In the genomic region with DNA sequence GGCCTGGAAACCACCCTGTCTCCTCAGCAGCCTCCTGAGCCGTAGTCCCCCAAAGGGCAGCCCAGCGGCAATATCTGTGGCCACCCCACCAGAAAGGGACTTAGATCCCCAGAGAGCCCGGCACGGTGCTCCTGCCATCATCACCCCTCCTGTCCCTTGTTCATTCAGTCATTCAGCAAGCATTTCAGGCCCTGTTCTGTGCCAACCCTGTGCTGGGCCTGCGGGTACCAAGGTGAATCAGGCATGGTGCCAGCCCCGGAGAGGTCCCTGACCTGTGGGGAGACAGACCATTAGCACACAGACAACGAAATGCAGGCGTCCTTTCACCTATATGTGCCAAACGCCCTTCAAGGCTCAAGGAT, we compare ENCODE assay signal across 14 cellular contexts. TPM values are rescaled to one million over a fixed set of nuclear protein-coding genes. Genes with fewer than 3 reads are reported as not detected.
DNase-seq lines count a peak whose midpoint lies in the region; ATAC-seq and TF ChIP-seq lines count a peak whose summit lies in the region.
"Had no signal": no experiment of that assay in that cellular context is flagged by ENCODE, and none has a peak within 500 bp of the region (broad histone marks: within the 10 kb centered on the region; RNA-seq: fewer than 3 reads in every experiment).

No MANE protein-coding gene starts in this region.

- H3K9me3 ChIP-seq in CD4-positive, alpha-beta T cell (ENCODE audit: control insufficient read depth, low read length) = no peaks in the 10 kb centered on the region
- H3K9me3 ChIP-seq in mucosa of descending colon = no peaks in the 10 kb centered on the region
- H3K9me3 ChIP-seq: body of pancreas, suprapubic skin had no signal

- H3K4me3 Mint-ChIP-seq in CD4-positive, alpha-beta T cell = peak overlapping the region; percentile 76
- H3K4me3 Mint-ChIP-seq in GM23338 = peak overlapping the region; percentile 97

- intact Hi-C loops in CD4-positive, alpha-beta T cell (cut with DNase I, micrococcal nuclease) = loop anchor here in 1 of 2 experiments (5.0 to 10.0 kb wide), 3 partner anchors 92 to 1386 kb away; a partner anchor contains a TSS
- intact Hi-C loops in mucosa of descending colon (cut with DNase I, micrococcal nuclease) = no loop called here

- H3K27ac Mint-ChIP-seq in CD4-positive, alpha-beta T cell = peak overlapping the region; percentile 90
- H3K27ac Mint-ChIP-seq in GM23338 = no peak overlapping the region

- no peak for DNase-seq in CD4-positive, alpha-beta T cell
- DNase-seq in GM23338 (ENCODE audit: low spot score) (no peak), mucosa of descending colon (peak in 2 of 3 donors; percentile 30 to 44), SK-N-DZ (ENCODE audit: low spot score) (no peak), NCI-H526 treated with DMSO at 0.1 percent for 48 hours (lab: John Stamatoyannopoulos, UW) (no peak)
- peak; percentile 8 for DNase-seq in activated naive CD4-positive, alpha-beta T cell treated with anti-CD3 and anti-CD28 coated beads, Interleukin-2, amount 50 U/mL, for 16 hours
- DNase-seq: KG1, NCI-H2029, OCI-M1, retina had no signal

- POLR2A ChIA-PET in CD4-positive, alpha-beta T cell (lab: Charles Lee) = no interaction called here

- peaks cover 11% of the 10 kb centered on the region for H3K4me1 ChIP-seq in GM23338 (ENCODE audit: insufficient read depth)
- H3K4me1 ChIP-seq in mucosa of descending colon (ENCODE audit: low read depth) = peaks cover 6% of the 10 kb centered on the region

- peaks cover 17% of the 10 kb centered on the region for H3K4me1 Mint-ChIP-seq in CD4-positive, alpha-beta T cell (ENCODE audit: low read depth)
- peaks cover 23% of the 10 kb centered on the region for H3K4me1 Mint-ChIP-seq in GM23338

- H3K27me3 ChIP-seq in CD4-positive, alpha-beta T cell (ENCODE audit: control insufficient read depth, insufficient read depth, low read length) = no peaks in the 10 kb centered on the region
- no peaks in the 10 kb centered on the region for H3K27me3 ChIP-seq in GM23338 (ENCODE audit: insufficient read depth)
- H3K27me3 ChIP-seq: body of pancreas, suprapubic skin had no signal

- 0 out of 2 replicates have a peak, but pooled peaks cover 2% of the 10 kb centered on the region for H3F3A ChIP-seq in GM23338 (replicated peaks; ENCODE audit: low read depth)

- H4K20me1 ChIP-seq in GM23338 (replicated peaks; ENCODE audit: insufficient read depth) = peaks cover 9% of the 10 kb centered on the region

- ATAC-seq in CD4-positive, alpha-beta T cell (ENCODE audit: poor library complexity) = no peak
- no peak for ATAC-seq in GM23338
- ATAC-seq in mucosa of descending colon = no peak
- no peak for ATAC-seq in GM18868 (IDR thresholded peaks at IDR 0.05; ENCODE audit: unreplicated experiment)
- no peak for ATAC-seq in GM18517 (IDR thresholded peaks at IDR 0.05; ENCODE audit: unreplicated experiment)
- ATAC-seq: body of pancreas had no signal

- H3K27me3 Mint-ChIP-seq in CD4-positive, alpha-beta T cell = no peaks in the 10 kb centered on the region
- H3K27me3 Mint-ChIP-seq in GM23338 (ENCODE audit: insufficient read depth, low read depth, poor library complexity) = peaks cover 23% of the 10 kb centered on the region

- H3K9me3 Mint-ChIP-seq in CD4-positive, alpha-beta T cell = no peaks in the 10 kb centered on the region
- H3K9me3 Mint-ChIP-seq in GM23338 = no peaks in the 10 kb centered on the region; the same call in 2 of the 3 replicates

- H3K9me2 ChIP-seq in GM23338 (ENCODE audit: insufficient read depth) = no peaks in the 10 kb centered on the region

- peaks cover 21% of the 10 kb centered on the region for H3K79me2 ChIP-seq in GM23338 (replicated peaks; ENCODE audit: insufficient read depth)

- no peak for TF ChIP-seq CTCF in CD4-positive, alpha-beta T cell (IDR thresholded peaks at IDR 0.05)
- TF ChIP-seq CTCF in GM23338 (conservative IDR thresholded peaks at IDR 0.05; ENCODE audit: low read depth in 2 of 2) (no peak), mucosa of descending colon (IDR thresholded peaks at IDR 0.05) (no peak)

- H3K36me3 ChIP-seq in GM23338 (ENCODE audit: insufficient read depth) (peaks cover 12% of the 10 kb centered on the region), mucosa of descending colon (ENCODE audit: low read depth) (no peaks in the 10 kb centered on the region)
- H3K36me3 ChIP-seq: suprapubic skin had no signal

- peak overlapping the region; percentile 96 for H3K4me2 ChIP-seq in GM23338

- H3K4me3 ChIP-seq in GM23338 (peak overlapping the region; percentile 92), mucosa of descending colon (no peak overlapping the region)
- H3K4me3 ChIP-seq: body of pancreas, suprapubic skin had no signal

- H3K27ac ChIP-seq in CD4-positive, alpha-beta T cell (ENCODE audit: low read depth, low read length) = no peak overlapping the region
- no peak overlapping the region for H3K27ac ChIP-seq in GM23338 (ENCODE audit: low read depth)
- H3K27ac ChIP-seq: body of pancreas, suprapubic skin had no signal

- H2AFZ ChIP-seq in GM23338 = no peak overlapping the region

- CTCF ChIA-PET in CD4-positive, alpha-beta T cell (lab: Charles Lee) = no interaction called here

- peaks cover 4% of the 10 kb centered on the region for H3K36me3 Mint-ChIP-seq in CD4-positive, alpha-beta T cell (ENCODE audit: low read depth)
- H3K36me3 Mint-ChIP-seq in GM23338 (ENCODE audit: low read depth) = peaks cover 35% of the 10 kb centered on the region

TF ChIP-seq in GM23338, 12 proteins besides CTCF, POLR2A, EP300 and RAD21:
- TF ChIP-seq ZNF331 (CRISPR knock-in tag; IDR thresholded peaks at IDR 0.05; ENCODE audit: low read depth) = no peak
- no peak for TF ChIP-seq POLR2AphosphoS5 (IDR thresholded peaks at IDR 0.05; ENCODE audit: low read depth)
- no peak for TF ChIP-seq ZNF114 (CRISPR knock-in tag; IDR thresholded peaks at IDR 0.05)
- TF ChIP-seq NANOG (IDR thresholded peaks at IDR 0.05; ENCODE audit: borderline replicate concordance) = no peak
- TF ChIP-seq, protein P1, sequence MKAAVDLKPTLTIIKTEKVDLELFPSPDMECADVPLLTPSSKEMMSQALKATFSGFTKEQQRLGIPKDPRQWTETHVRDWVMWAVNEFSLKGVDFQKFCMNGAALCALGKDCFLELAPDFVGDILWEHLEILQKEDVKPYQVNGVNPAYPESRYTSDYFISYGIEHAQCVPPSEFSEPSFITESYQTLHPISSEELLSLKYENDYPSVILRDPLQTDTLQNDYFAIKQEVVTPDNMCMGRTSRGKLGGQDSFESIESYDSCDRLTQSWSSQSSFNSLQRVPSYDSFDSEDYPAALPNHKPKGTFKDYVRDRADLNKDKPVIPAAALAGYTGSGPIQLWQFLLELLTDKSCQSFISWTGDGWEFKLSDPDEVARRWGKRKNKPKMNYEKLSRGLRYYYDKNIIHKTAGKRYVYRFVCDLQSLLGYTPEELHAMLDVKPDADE (IDR thresholded peaks at IDR 0.05) = no peak
- TF ChIP-seq STAT1 (IDR thresholded peaks at IDR 0.05; ENCODE audit: unreplicated experiment) = no peak
- TF ChIP-seq EZH2 (IDR thresholded peaks at IDR 0.05; ENCODE audit: low read depth, unreplicated experiment) = no peak

RNA-seq across cellular contexts. Expression of a gene that starts 1.3 kb away (rescaled TPM):
- total RNA-seq in CD4-positive, alpha-beta T cell = 10 to 100 TPM in 1 of 2 experiments, 1 to 10 TPM in 1; 8.1 to 11.5 TPM
- 71.1 and 72.4 TPM in 2 replicates for total RNA-seq in GM23338 (2014; rRNA removed; shearing (Covaris generic))
- 27.8 and 28.3 TPM in 2 replicates for polyA plus RNA-seq in GM23338 (2016; fragmentation: Nextera tagmentation; extraction: Ambion mirVana)
- 1 to 10 TPM; 1.3 to 6.5 (median 1.4) TPM for total RNA-seq in mucosa of descending colon
- polyA plus RNA-seq in SK-N-DZ (2014; cell fraction: cytosol; rRNA removed) = 12.7 and 13.1 TPM in 2 replicates
- 25.9 and 38.3 TPM in 2 replicates for polyA plus RNA-seq in SK-N-DZ (2014; cell fraction: nucleus; rRNA removed)

Comparison
In these comparisons a context has a peak if more than half of its experiments do, and no peak if none do; other contexts are left out.
1. DNase-seq: peak in activated naive CD4-positive, alpha-beta T cell treated with anti-CD3 and anti-CD28 coated beads, Interleukin-2, amount 50 U/mL, for 16 hours (single experiment) and mucosa of descending colon (2 of 3); none in CD4-positive, alpha-beta T cell (0 of 10), GM23338 (single experiment), SK-N-DZ (single experiment) and NCI-H526 treated with DMSO at 0.1 percent for 48 hours (single experiment).